In the genomic region with DNA sequence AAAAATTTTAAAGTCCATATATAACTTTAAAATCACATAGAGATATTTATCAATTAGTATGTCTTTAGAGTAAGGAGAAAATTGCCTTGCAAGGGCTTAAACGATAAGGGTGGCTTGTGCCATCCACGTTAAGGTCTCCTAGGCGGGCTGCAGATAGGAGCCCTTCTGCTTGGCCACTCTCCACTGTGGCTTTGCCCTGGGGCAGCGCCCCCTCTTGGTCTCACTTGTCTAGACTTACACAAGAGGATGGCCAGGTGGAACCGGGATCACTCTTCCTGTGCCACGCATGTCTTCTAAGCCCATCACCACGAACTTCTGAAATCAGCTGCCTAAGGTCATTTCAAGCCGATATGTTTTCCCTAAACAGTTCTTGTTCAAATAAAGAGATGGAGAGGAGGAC, we compare ENCODE assay signal across 9 cellular contexts.
DNase-seq lines count a peak whose midpoint lies in the region; ATAC-seq, FAIRE-seq and TF ChIP-seq lines count a peak whose summit lies in the region.
"Had no signal": no experiment of that assay in that cellular context is flagged by ENCODE, and none has a peak within 500 bp of the region (broad histone marks: within the 10 kb centered on the region; RNA-seq: fewer than 3 reads in every experiment).

No MANE protein-coding gene starts in this region.

- no peak overlapping the region for H3K4me3 ChIP-seq in epithelial cell of esophagus (ENCODE audit: low read length)

- peak; percentile 41 for DNase-seq in stimulated activated CD4-positive, alpha-beta T cell treated with anti-CD3 and anti-CD28 coated beads, Interleukin-1b, Interleukin-23, amount 100 ng/mL, for 48 hours
- no peak for DNase-seq in stimulated activated CD4-positive, alpha-beta T cell treated with anti-CD3 and anti-CD28 coated beads, Interleukin-4, amount 100 ng/mL, for 4 hours
- peak; percentile 50 for DNase-seq in RKO (ENCODE audit: low spot score)
- DNase-seq in epithelial cell of esophagus (ENCODE audit: low read depth), result peak; percentile 39
- no peak for DNase-seq in midbrain (lab: John Stamatoyannopoulos, UW)
- DNase-seq in HTR-8/SVneo (ENCODE audit: insufficient read length, low spot score), result no peak

- TF ChIP-seq CTCF in epithelial cell of esophagus (IDR thresholded peaks at IDR 0.05; ENCODE audit: insufficient read depth, low read depth, low read length, missing control alignments), result peak; percentile 32

- no peak for FAIRE-seq in HTR-8/SVneo (lab: Jason Lieb, UNC)
- FAIRE-seq: TTC549 had no signal

- ATAC-seq in HG02642 (IDR thresholded peaks at IDR 0.05; ENCODE audit: poor library complexity, unreplicated experiment), result no peak
- no peak for ATAC-seq in HG03342 (IDR thresholded peaks at IDR 0.05; ENCODE audit: unreplicated experiment)

Comparison
In these comparisons a context has a peak if more than half of its experiments do, and no peak if none do; other contexts are left out.
1. DNase-seq: peak in stimulated activated CD4-positive, alpha-beta T cell treated with anti-CD3 and anti-CD28 coated beads, Interleukin-1b, Interleukin-23, amount 100 ng/mL, for 48 hours (single experiment), RKO (single experiment) and epithelial cell of esophagus (single experiment); none in stimulated activated CD4-positive, alpha-beta T cell treated with anti-CD3 and anti-CD28 coated beads, Interleukin-4, amount 100 ng/mL, for 4 hours (0 of 2), midbrain (single experiment) and HTR-8/SVneo (single experiment).